Comparison of ENCODE assay signal across 8 cellular contexts in the genomic region with DNA sequence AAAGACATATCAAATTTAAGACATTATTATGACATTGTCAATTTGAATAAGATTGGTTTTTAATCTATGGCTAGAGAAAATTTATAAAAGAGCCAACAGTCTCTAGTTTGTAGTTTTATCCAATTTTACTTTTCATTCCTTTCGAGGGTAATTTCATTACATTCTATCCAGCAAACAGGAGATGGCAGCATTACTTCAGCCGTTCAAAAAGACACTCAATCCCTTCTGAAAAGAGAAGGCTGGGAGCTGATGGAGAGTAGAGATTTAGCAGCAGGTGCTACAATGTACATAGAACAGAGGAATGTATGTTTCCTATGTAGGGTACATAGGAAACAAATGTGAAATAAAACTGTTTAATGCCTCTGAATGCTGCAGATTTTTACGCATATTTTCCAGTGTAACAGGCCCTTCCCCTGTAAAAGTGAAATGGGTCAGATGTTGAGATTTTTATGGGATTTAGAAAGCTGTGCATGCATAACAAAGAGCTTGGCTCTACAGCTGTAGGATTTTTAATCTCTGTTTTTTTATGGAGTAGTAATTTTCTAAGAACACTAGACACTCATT. TPM values are rescaled to one million over a fixed set of nuclear protein-coding genes. Genes with fewer than 3 reads are reported as not detected.
A peak's percentile ranks its signal among the peaks of the same experiment; 100 is the strongest.
DNase-seq lines count a peak whose midpoint lies in the region; ATAC-seq, FAIRE-seq and TF ChIP-seq lines count a peak whose summit lies in the region.

No MANE protein-coding gene starts in this region.

- no peak overlapping the region for H3K4me2 ChIP-seq in DOHH2 (ENCODE audit: low read length)
- H3K4me2 ChIP-seq in Loucy (ENCODE audit: low read depth, low read length, poor library complexity, severe bottlenecking): no peak overlapping the region
- H3K4me2 ChIP-seq in SU-DHL-6 (ENCODE audit: low read depth, low read length, poor library complexity, severe bottlenecking): no peak overlapping the region

- no peaks in the 10 kb centered on the region for H3K4me1 Mint-ChIP-seq in T-cell
- no peaks in the 10 kb centered on the region for H3K4me1 Mint-ChIP-seq in CD8-positive, alpha-beta memory T cell

- H3K27me3 Mint-ChIP-seq in T-cell: no peaks in the 10 kb centered on the region
- H3K27me3 Mint-ChIP-seq in CD8-positive, alpha-beta memory T cell: peaks cover 0 to 2% of the 10 kb centered on the region in 2 donors

- H3F3A ChIP-seq in DOHH2 (ENCODE audit: control insufficient read depth, insufficient read depth) (no peaks in the 10 kb centered on the region), Loucy (ENCODE audit: low read depth) (no peaks in the 10 kb centered on the region), SU-DHL-6 (ENCODE audit: insufficient read depth) (no peaks in the 10 kb centered on the region)

- H3K36me3 ChIP-seq in DOHH2 (ENCODE audit: control insufficient read depth, low read length): no peaks in the 10 kb centered on the region
- H3K36me3 ChIP-seq in Loucy (ENCODE audit: insufficient read depth, low read length): no peaks in the 10 kb centered on the region
- H3K36me3 ChIP-seq in SU-DHL-6 (ENCODE audit: low read length): no peaks in the 10 kb centered on the region
- H3K36me3 ChIP-seq in kidney (ENCODE audit: control insufficient read depth in 1 of 2, insufficient read depth in 2 of 2, low read length in 2 of 2): no peaks in the 10 kb centered on the region
- H3K36me3 ChIP-seq in effector memory CD4-positive, alpha-beta T cell (ENCODE audit: control insufficient read depth, insufficient read depth, low read length): no peaks in the 10 kb centered on the region
- no peaks in the 10 kb centered on the region for H3K36me3 ChIP-seq in CD8-positive, alpha-beta memory T cell (ENCODE audit: insufficient read depth, low read length)

- peaks cover 0 to 5% (median 0%) of the 10 kb centered on the region in 3 donors for H3K9me3 Mint-ChIP-seq in T-cell
- H3K9me3 Mint-ChIP-seq in CD8-positive, alpha-beta memory T cell: no peaks in the 10 kb centered on the region

- no peak overlapping the region for H3K27ac Mint-ChIP-seq in T-cell
- H3K27ac Mint-ChIP-seq in CD8-positive, alpha-beta memory T cell: no peak overlapping the region

- TF ChIP-seq CTCF in DOHH2 (IDR thresholded peaks at IDR 0.05; ENCODE audit: low read depth, low read length, poor library complexity, severe bottlenecking) (peak; percentile 53), Loucy (conservative IDR thresholded peaks at IDR 0.05; ENCODE audit: low read length) (peak; percentile 70), SU-DHL-6 (IDR thresholded peaks at IDR 0.05; ENCODE audit: insufficient read depth, low read length, poor library complexity, severe bottlenecking) (peak; percentile 24), kidney (IDR thresholded peaks at IDR 0.05; ENCODE audit: borderline replicate concordance, extremely low read depth, insufficient read depth) (peak; percentile 42)

- H3K4me3 ChIP-seq in DOHH2 (ENCODE audit: low read length) (no peak overlapping the region), Loucy (ENCODE audit: low read length, poor library complexity, severe bottlenecking) (no peak overlapping the region), SU-DHL-6 (ENCODE audit: insufficient read depth, low read length, poor library complexity, severe bottlenecking) (no peak overlapping the region), kidney (ENCODE audit: low read length in 2 of 2) (no peak overlapping the region)
- no peak overlapping the region for H3K4me3 ChIP-seq in effector memory CD4-positive, alpha-beta T cell (ENCODE audit: insufficient read depth, low read depth, low read length, poor library complexity, severe bottlenecking)
- no peak overlapping the region for H3K4me3 ChIP-seq in CD8-positive, alpha-beta memory T cell (ENCODE audit: low read length)

- no peak overlapping the region for H3K27ac ChIP-seq in DOHH2 (ENCODE audit: low read depth, low read length)
- no peak overlapping the region for H3K27ac ChIP-seq in SU-DHL-6 (ENCODE audit: low read depth, low read length)
- H3K27ac ChIP-seq in kidney (ENCODE audit: low read depth in 2 of 2, low read length in 2 of 2): no peak overlapping the region
- no peak overlapping the region for H3K27ac ChIP-seq in effector memory CD4-positive, alpha-beta T cell (ENCODE audit: insufficient read depth, low read length, poor library complexity, severe bottlenecking)
- H3K27ac ChIP-seq in CD8-positive, alpha-beta memory T cell (ENCODE audit: low read depth, low read length): no peak overlapping the region

- no peaks in the 10 kb centered on the region for H3K9me2 ChIP-seq in DOHH2 (replicated peaks; ENCODE audit: control insufficient read depth, low read length)
- H3K9me2 ChIP-seq in Loucy (replicated peaks; ENCODE audit: low read depth, low read length): no peaks in the 10 kb centered on the region
- H3K9me2 ChIP-seq in SU-DHL-6 (replicated peaks; ENCODE audit: insufficient read depth, low read length): no peaks in the 10 kb centered on the region

- DNase-seq in kidney: no peak
- DNase-seq in NCI-H2029 treated with DMSO at 0.1 percent for 48 hours (lab: John Stamatoyannopoulos, UW): no peak
- DNase-seq in T-cell: no peak
- DNase-seq in effector memory CD4-positive, alpha-beta T cell: no peak
- DNase-seq in CD8-positive, alpha-beta memory T cell: no peak

- H3K4me1 ChIP-seq in DOHH2 (ENCODE audit: control insufficient read depth, low read length): no peaks in the 10 kb centered on the region
- H3K4me1 ChIP-seq in Loucy (ENCODE audit: insufficient read depth, low read length, poor library complexity, severe bottlenecking): no peaks in the 10 kb centered on the region
- no peaks in the 10 kb centered on the region for H3K4me1 ChIP-seq in kidney (ENCODE audit: control insufficient read depth in 1 of 2, insufficient read depth in 1 of 2, low read depth in 1 of 2, low read length in 2 of 2)
- H3K4me1 ChIP-seq in effector memory CD4-positive, alpha-beta T cell (ENCODE audit: control insufficient read depth, insufficient read depth, low read length, poor library complexity, severe bottlenecking): no peaks in the 10 kb centered on the region
- no peaks in the 10 kb centered on the region for H3K4me1 ChIP-seq in CD8-positive, alpha-beta memory T cell (ENCODE audit: insufficient read depth, low read length)

- no peaks in the 10 kb centered on the region for H4K20me1 ChIP-seq in DOHH2 (ENCODE audit: control insufficient read depth, insufficient read depth, low read depth, low read length)
- H4K20me1 ChIP-seq in Loucy (ENCODE audit: insufficient read depth, low read length, poor library complexity, severe bottlenecking): no peaks in the 10 kb centered on the region
- no peaks in the 10 kb centered on the region for H4K20me1 ChIP-seq in SU-DHL-6 (ENCODE audit: low read depth, low read length)

- H2AFZ ChIP-seq in Loucy (ENCODE audit: low read length): no peak overlapping the region
- no peak overlapping the region for H2AFZ ChIP-seq in SU-DHL-6 (ENCODE audit: low read depth, low read length, severe bottlenecking)

- no peak overlapping the region for H3K9ac ChIP-seq in Loucy (ENCODE audit: low read depth, low read length, poor library complexity, severe bottlenecking)
- no peak overlapping the region for H3K9ac ChIP-seq in SU-DHL-6 (ENCODE audit: low read length)
- no peak overlapping the region for H3K9ac ChIP-seq in kidney (ENCODE audit: low read length in 2 of 2)

- intact Hi-C loops in kidney (cut with DNase I): no loop called here

- no peaks in the 10 kb centered on the region for H3K9me3 ChIP-seq in DOHH2 (ENCODE audit: control insufficient read depth, insufficient read depth, low read length)
- H3K9me3 ChIP-seq in Loucy (ENCODE audit: insufficient read depth, low read depth, low read length): no peaks in the 10 kb centered on the region
- no peaks in the 10 kb centered on the region for H3K9me3 ChIP-seq in SU-DHL-6 (ENCODE audit: insufficient read depth, low read length)
- H3K9me3 ChIP-seq in kidney (ENCODE audit: control insufficient read depth in 1 of 2, low read length in 2 of 2): no peaks in the 10 kb centered on the region
- no peaks in the 10 kb centered on the region for H3K9me3 ChIP-seq in effector memory CD4-positive, alpha-beta T cell (ENCODE audit: control insufficient read depth, low read length)
- no peaks in the 10 kb centered on the region for H3K9me3 ChIP-seq in CD8-positive, alpha-beta memory T cell (ENCODE audit: low read length)

- peaks cover under 1% of the 10 kb centered on the region for H3K36me3 Mint-ChIP-seq in T-cell
- H3K36me3 Mint-ChIP-seq in CD8-positive, alpha-beta memory T cell: no peaks in the 10 kb centered on the region

- no peak overlapping the region for H3K4me3 Mint-ChIP-seq in T-cell
- H3K4me3 Mint-ChIP-seq in CD8-positive, alpha-beta memory T cell: no peak overlapping the region

- POLR2A ChIA-PET in T-cell (lab: Charles Lee): interaction anchor here in 1 of 2 donors (0.7 kb wide), 1 partner anchor 41 kb away, joined by 3 read pairs; no protein-coding TSS in a partner anchor
- POLR2A ChIA-PET in CD8-positive, alpha-beta memory T cell (lab: Charles Lee): no interaction called here

- CTCF ChIA-PET in T-cell (lab: Charles Lee): interaction anchor here in 1 of 2 donors (1.3 kb wide), 1 partner anchor 13 kb away, joined by 3 read pairs; no protein-coding TSS in a partner anchor
- CTCF ChIA-PET in CD8-positive, alpha-beta memory T cell (lab: Charles Lee): interaction anchor here (1.6 kb wide), 1 partner anchor 7 kb away, joined by 5 read pairs; no protein-coding TSS in a partner anchor

- H3K27me3 ChIP-seq in DOHH2 (ENCODE audit: control insufficient read depth, low read length) (no peaks in the 10 kb centered on the region), Loucy (ENCODE audit: insufficient read depth, low read length, poor library complexity, severe bottlenecking) (no peaks in the 10 kb centered on the region), SU-DHL-6 (ENCODE audit: low read length) (no peaks in the 10 kb centered on the region)
- H3K27me3 ChIP-seq in effector memory CD4-positive, alpha-beta T cell (replicated peaks; ENCODE audit: control insufficient read depth, insufficient read depth, low read length, poor library complexity, severe bottlenecking): no peaks in the 10 kb centered on the region
- H3K27me3 ChIP-seq in CD8-positive, alpha-beta memory T cell (ENCODE audit: insufficient read depth, low read length, poor library complexity, severe bottlenecking): no peaks in the 10 kb centered on the region

- no peak for FAIRE-seq in kidney (lab: Jason Lieb, UNC)

- ATAC-seq in T-cell (replicated peaks in 1 of 4): no peak

- H3K79me2 ChIP-seq in DOHH2 (ENCODE audit: control insufficient read depth, low read length) (no peaks in the 10 kb centered on the region), Loucy (ENCODE audit: insufficient read depth, low read length) (no peaks in the 10 kb centered on the region), SU-DHL-6 (ENCODE audit: insufficient read depth, low read length) (no peaks in the 10 kb centered on the region)

RNA-seq across cellular contexts. Expression of gene RPS12, which starts 15.9 kb away (rescaled TPM):
- total RNA-seq in kidney (919 TPM), T-cell (1,000 to 10,000 TPM; 2,053 to 2,496 (median 2,353) TPM)
- 1,813 TPM for polyA plus RNA-seq in kidney (ENCODE audit: insufficient read depth, low read depth, low replicate concordance)
- 1,000 to 10,000 TPM; 1,945 to 2,001 TPM for total RNA-seq in CD8-positive, alpha-beta memory T cell
- 2,302 TPM for polyA plus RNA-seq in CD8-positive, alpha-beta memory T cell

RNA-seq across cellular contexts. Expression of gene SLC18B1, which starts 31.9 kb away (rescaled TPM):
- 17.2 TPM for total RNA-seq in kidney
- 16.9 TPM for polyA plus RNA-seq in kidney (ENCODE audit: insufficient read depth, low read depth, low replicate concordance)
- 10 to 100 TPM in 3 of 5 donors, 1 to 10 TPM in 2; 5.5 to 15.8 (median 13.0) TPM for total RNA-seq in T-cell
- 1 to 10 TPM; 7.1 to 7.3 TPM for total RNA-seq in CD8-positive, alpha-beta memory T cell
- 14.7 TPM for polyA plus RNA-seq in CD8-positive, alpha-beta memory T cell
